ENCODE assay signal across 1 cellular context in the genomic region with DNA sequence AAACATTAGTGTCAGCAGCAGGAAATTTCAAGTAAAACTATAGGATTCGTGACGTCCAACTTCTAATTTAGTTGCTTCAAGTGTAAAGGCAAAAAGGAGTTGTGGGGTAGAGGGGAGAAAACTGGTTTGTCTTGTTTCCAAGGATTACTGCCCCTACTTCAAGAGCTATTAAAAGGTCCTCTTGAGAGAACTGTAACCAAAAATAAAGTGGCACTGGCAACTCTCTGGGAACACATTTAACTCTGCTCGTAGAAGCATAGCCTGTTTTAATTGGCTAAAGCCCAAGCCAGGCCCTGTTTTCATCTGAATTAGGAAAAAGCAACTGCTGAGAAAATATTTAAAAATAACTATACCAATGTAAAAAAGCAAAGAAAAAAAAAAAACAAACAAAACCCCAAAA.
TF ChIP-seq lines count a peak whose summit lies in the region.

No MANE protein-coding gene starts in this region.

TF ChIP-seq in HepG2, 621 proteins besides CTCF, POLR2A, EP300 and RAD21:
- TF ChIP-seq, protein P1, sequence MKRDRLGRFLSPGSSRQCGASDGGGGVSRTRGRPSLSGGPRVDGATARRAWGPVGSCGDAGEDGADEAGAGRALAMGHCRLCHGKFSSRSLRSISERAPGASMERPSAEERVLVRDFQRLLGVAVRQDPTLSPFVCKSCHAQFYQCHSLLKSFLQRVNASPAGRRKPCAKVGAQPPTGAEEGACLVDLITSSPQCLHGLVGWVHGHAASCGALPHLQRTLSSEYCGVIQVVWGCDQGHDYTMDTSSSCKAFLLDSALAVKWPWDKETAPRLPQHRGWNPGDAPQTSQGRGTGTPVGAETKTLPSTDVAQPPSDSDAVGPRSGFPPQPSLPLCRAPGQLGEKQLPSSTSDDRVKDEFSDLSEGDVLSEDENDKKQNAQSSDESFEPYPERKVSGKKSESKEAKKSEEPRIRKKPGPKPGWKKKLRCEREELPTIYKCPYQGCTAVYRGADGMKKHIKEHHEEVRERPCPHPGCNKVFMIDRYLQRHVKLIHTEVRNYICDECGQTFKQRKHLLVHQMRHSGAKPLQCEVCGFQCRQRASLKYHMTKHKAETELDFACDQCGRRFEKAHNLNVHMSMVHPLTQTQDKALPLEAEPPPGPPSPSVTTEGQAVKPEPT (CRISPR knock-in tag; IDR thresholded peaks at IDR 0.05; ENCODE audit: low read depth) = no peak
- no peak for TF ChIP-seq ZNF775 (CRISPR knock-in tag; IDR thresholded peaks at IDR 0.05; ENCODE audit: borderline replicate concordance)
- TF ChIP-seq, protein P2, sequence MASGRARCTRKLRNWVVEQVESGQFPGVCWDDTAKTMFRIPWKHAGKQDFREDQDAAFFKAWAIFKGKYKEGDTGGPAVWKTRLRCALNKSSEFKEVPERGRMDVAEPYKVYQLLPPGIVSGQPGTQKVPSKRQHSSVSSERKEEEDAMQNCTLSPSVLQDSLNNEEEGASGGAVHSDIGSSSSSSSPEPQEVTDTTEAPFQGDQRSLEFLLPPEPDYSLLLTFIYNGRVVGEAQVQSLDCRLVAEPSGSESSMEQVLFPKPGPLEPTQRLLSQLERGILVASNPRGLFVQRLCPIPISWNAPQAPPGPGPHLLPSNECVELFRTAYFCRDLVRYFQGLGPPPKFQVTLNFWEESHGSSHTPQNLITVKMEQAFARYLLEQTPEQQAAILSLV (CRISPR knock-in tag; IDR thresholded peaks at IDR 0.05; ENCODE audit: borderline replicate concordance) = no peak
